13 cellular contexts compared by ENCODE assay signal in the genomic region with DNA sequence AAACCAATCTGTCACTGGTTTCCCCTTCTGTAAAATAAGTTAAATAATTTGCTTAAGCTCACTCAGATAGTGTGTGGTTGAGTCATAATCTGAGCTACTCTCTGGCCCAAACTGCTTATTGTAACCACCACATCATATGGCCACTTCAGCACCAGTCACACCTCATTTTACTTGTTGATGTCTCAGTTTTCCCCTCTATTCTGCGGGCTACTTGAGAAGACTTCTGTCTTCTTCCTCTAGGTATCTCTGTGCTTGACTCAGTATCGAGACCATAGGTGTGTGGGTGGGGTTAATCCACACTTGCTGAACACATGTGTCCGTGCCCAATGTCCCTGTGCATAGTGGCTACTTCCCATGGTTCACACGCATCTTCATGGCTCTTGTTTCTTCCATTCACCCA. TPM values are rescaled to one million over a fixed set of nuclear protein-coding genes. Genes with fewer than 3 reads are reported as not detected.
DNase-seq lines count a peak whose midpoint lies in the region; ATAC-seq, FAIRE-seq and TF ChIP-seq lines count a peak whose summit lies in the region.
"Had no signal": no experiment of that assay in that cellular context is flagged by ENCODE, and none has a peak within 500 bp of the region (broad histone marks: within the 10 kb centered on the region; RNA-seq: fewer than 3 reads in every experiment).

No MANE protein-coding gene starts in this region.

- no peaks in the 10 kb centered on the region for H3K79me2 ChIP-seq in OCI-LY3 (ENCODE audit: low read length)

- DNase-seq in D721Med (ENCODE audit: insufficient read length, low spot score): no peak
- no peak for DNase-seq in spleen
- DNase-seq in NCI-H2029 (lab: John Stamatoyannopoulos, UW): no peak
- DNase-seq: esophagus squamous epithelium, H7, kidney glomerular epithelial cell, OCI-M1, psoas muscle had no signal

- ATAC-seq in GM18517 (IDR thresholded peaks at IDR 0.05; ENCODE audit: unreplicated experiment) (peak; percentile 74), GM19395 (IDR thresholded peaks at IDR 0.05; ENCODE audit: unreplicated experiment) (peak; percentile 87), HG02884 (IDR thresholded peaks at IDR 0.05; ENCODE audit: unreplicated experiment) (peak; percentile 78)
- ATAC-seq: psoas muscle had no signal

- no peaks in the 10 kb centered on the region for H3K9me3 ChIP-seq in OCI-LY3 (ENCODE audit: insufficient read depth, low read length)
- no peaks in the 10 kb centered on the region for H3K9me3 ChIP-seq in spleen
- H3K9me3 ChIP-seq: esophagus squamous epithelium, psoas muscle had no signal

- no peaks in the 10 kb centered on the region for H3K36me3 ChIP-seq in OCI-LY3 (replicated peaks; ENCODE audit: low read depth, low read length)
- H3K36me3 ChIP-seq in spleen: no peaks in the 10 kb centered on the region
- H3K36me3 ChIP-seq: esophagus squamous epithelium had no signal

- no peak for TF ChIP-seq CTCF in OCI-LY3 (IDR thresholded peaks at IDR 0.05; ENCODE audit: low read depth, low read length)
- no peak for TF ChIP-seq CTCF in D721Med (IDR thresholded peaks at IDR 0.05; ENCODE audit: insufficient read depth, missing control alignments)
- no peak for TF ChIP-seq CTCF in spleen (IDR thresholded peaks at IDR 0.05 in 8 of 11, conservative IDR thresholded peaks at IDR 0.05 in 3 of 11)

- peaks cover 76% of the 10 kb centered on the region for H3K4me1 ChIP-seq in OCI-LY3 (ENCODE audit: low read length)
- peaks cover 0 to 16% (median 10%) of the 10 kb centered on the region in 6 donors for H3K4me1 ChIP-seq in spleen
- H3K4me1 ChIP-seq: esophagus squamous epithelium, psoas muscle had no signal

- H3K4me3 ChIP-seq in OCI-LY3 (ENCODE audit: low read length) (peak overlapping the region; percentile 61; the same call in 1 of the 2 replicates), spleen (no peak overlapping the region)
- H3K4me3 ChIP-seq: esophagus squamous epithelium, psoas muscle had no signal

- H3K27ac ChIP-seq in OCI-LY3 (ENCODE audit: low read length): peak overlapping the region; percentile 96
- no peak overlapping the region for H3K27ac ChIP-seq in spleen
- H3K27ac ChIP-seq: esophagus squamous epithelium, psoas muscle, VCaP had no signal

- no peaks in the 10 kb centered on the region for H3K27me3 ChIP-seq in OCI-LY3 (ENCODE audit: low read depth, low read length)
- peaks cover 0 to 4% (median 0%) of the 10 kb centered on the region in 7 donors for H3K27me3 ChIP-seq in spleen (replicated peaks in 1 of 7)

- 72 to 79% (median 77%) methylated on average over 4 of the region's 4 CpGs for WGBS in spleen, 5 donors

- FAIRE-seq in D721Med (lab: Jason Lieb, UNC): no peak

- intact Hi-C loops in spleen (cut with DNase I; ENCODE audit: low total_unique reads): no loop called here

- TF ChIP-seq POLR2A in spleen (IDR thresholded peaks at IDR 0.05): no peak

- peak overlapping the region; percentile 87 for H3K4me2 ChIP-seq in OCI-LY3 (ENCODE audit: low read length)

- peak overlapping the region; percentile 80 for H3K9ac ChIP-seq in OCI-LY3 (ENCODE audit: low read length)

- H2AFZ ChIP-seq in OCI-LY3 (ENCODE audit: low read depth, low read length): no peak overlapping the region

- no peaks in the 10 kb centered on the region for H4K20me1 ChIP-seq in OCI-LY3 (ENCODE audit: insufficient read depth, low read length)

RNA-seq across cellular contexts. Expression of a gene that starts 32.9 kb away (rescaled TPM):
- total RNA-seq in spleen: 1 to 10 TPM; 4.2 to 7.7 (median 5.9) TPM
- polyA plus RNA-seq in spleen: 10 to 100 TPM in 2 of 3 donors, 1 to 10 TPM in 1; 7.7 to 24.8 (median 12.1) TPM

RNA-seq across cellular contexts. Expression of a gene that starts 55.9 kb away (rescaled TPM):
- total RNA-seq in spleen: 10 to 100 TPM in 6 of 7 donors, 1 to 10 TPM in 1; 9.8 to 22.1 (median 14.4) TPM
- 1 to 10 TPM; 3.7 to 5.1 (median 3.9) TPM for polyA plus RNA-seq in spleen

RNA-seq across cellular contexts. Expression of a gene that starts 59.3 kb away (rescaled TPM):
- total RNA-seq in spleen: 10 to 100 TPM; 33.0 to 98.2 (median 48.6) TPM
- 10 to 100 TPM; 27.5 to 29.1 (median 27.8) TPM for polyA plus RNA-seq in spleen
